20 cellular contexts compared by ENCODE assay signal in the genomic region with DNA sequence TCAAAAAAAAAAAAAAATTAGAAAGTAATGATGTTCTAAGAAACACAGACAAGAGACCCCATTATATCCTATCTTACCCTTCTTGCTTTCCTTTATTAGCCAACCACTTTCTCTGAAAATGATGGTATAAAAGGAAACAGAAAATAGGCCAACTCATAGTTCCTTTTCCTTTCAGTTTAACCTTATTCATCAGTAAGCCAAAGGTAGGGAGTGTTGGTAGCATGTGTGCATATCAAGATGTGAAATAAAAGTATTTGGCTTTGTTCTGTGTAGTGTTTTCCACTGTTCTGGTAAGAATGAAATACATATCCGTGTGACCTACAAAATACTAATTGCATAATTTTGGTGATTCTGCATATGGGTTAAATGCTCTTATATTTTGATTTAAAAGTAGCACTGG.
A peak's percentile ranks its signal among the peaks of the same experiment; 100 is the strongest.
DNase-seq lines count a peak whose midpoint lies in the region; ATAC-seq and TF ChIP-seq lines count a peak whose summit lies in the region.
"Had no signal": no experiment of that assay in that cellular context is flagged by ENCODE, and none has a peak within 500 bp of the region (broad histone marks: within the 10 kb centered on the region; RNA-seq: fewer than 3 reads in every experiment).

No MANE protein-coding gene starts in this region.

- no peak overlapping the region for H2AK5ac ChIP-seq in mesenchymal stem cell (ENCODE audit: low read length, severe bottlenecking)

- no peaks in the 10 kb centered on the region for H3K79me1 ChIP-seq in mesenchymal stem cell (replicated peaks; ENCODE audit: low read length, poor library complexity, severe bottlenecking)

- H3K4me1 Mint-ChIP-seq in activated T-helper 17 cell treated with anti-CD3 and anti-CD28 coated beads, Interleukin-2, amount 50 U/mL, for 72 hours, result peaks cover 6% of the 10 kb centered on the region
- H3K4me1 Mint-ChIP-seq in Calu3 (ENCODE audit: low read depth, unreplicated experiment), result peaks cover 15% of the 10 kb centered on the region
- peaks cover 5 to 21% (median 10%) of the 10 kb centered on the region in 7 donors for H3K4me1 Mint-ChIP-seq in naive thymus-derived CD4-positive, alpha-beta T cell
- H3K4me1 Mint-ChIP-seq: memory B cell had no signal

- H3K4me1 ChIP-seq in DND-41 (ENCODE audit: insufficient read depth, low read length), result peaks cover 26% of the 10 kb centered on the region
- peaks cover 1% of the 10 kb centered on the region for H3K4me1 ChIP-seq in mesenchymal stem cell (ENCODE audit: control insufficient read depth, insufficient read depth, low read depth, low read length)
- H3K4me1 ChIP-seq in naive thymus-derived CD4-positive, alpha-beta T cell (ENCODE audit: control insufficient read depth in 2 of 2, insufficient read depth in 2 of 2, low read length in 2 of 2), result no peaks in the 10 kb centered on the region
- H3K4me1 ChIP-seq: colonic mucosa had no signal

- H2BK12ac ChIP-seq in mesenchymal stem cell (ENCODE audit: low read length in 2 of 2), result no peak overlapping the region

- no peak overlapping the region for H3K18ac ChIP-seq in mesenchymal stem cell (ENCODE audit: low read depth in 1 of 2, low read length in 2 of 2)

- no peak overlapping the region for H2BK5ac ChIP-seq in mesenchymal stem cell (ENCODE audit: low read depth, low read length, poor library complexity, severe bottlenecking)

- no peak overlapping the region for H4K8ac ChIP-seq in mesenchymal stem cell (ENCODE audit: low read length)

- ATAC-seq in DND-41 (ENCODE audit: insufficient read depth, low read depth), result 0 out of 3 replicates have a peak, but pooled peaks have one; percentile 37
- ATAC-seq in activated T-helper 17 cell treated with anti-CD3 and anti-CD28 coated beads, Interleukin-2, amount 50 U/mL, for 72 hours (replicated peaks), result peak; percentile 50
- ATAC-seq in naive thymus-derived CD4-positive, alpha-beta T cell, result no peak
- ATAC-seq: GM12878, left cardiac atrium had no signal

- peak overlapping the region; percentile 74 for H3K4me3 Mint-ChIP-seq in activated T-helper 17 cell treated with anti-CD3 and anti-CD28 coated beads, Interleukin-2, amount 50 U/mL, for 72 hours
- no peak overlapping the region for H3K4me3 Mint-ChIP-seq in Calu3 (ENCODE audit: low read depth, unreplicated experiment)
- H3K4me3 Mint-ChIP-seq in naive thymus-derived CD4-positive, alpha-beta T cell, result peak overlapping the region in 1 of 10 donors; percentile 39
- H3K4me3 Mint-ChIP-seq: endodermal cell, memory B cell had no signal

- H3K27me3 Mint-ChIP-seq in activated T-helper 17 cell treated with anti-CD3 and anti-CD28 coated beads, Interleukin-2, amount 50 U/mL, for 72 hours, result no peaks in the 10 kb centered on the region
- H3K27me3 Mint-ChIP-seq in Calu3 (ENCODE audit: unreplicated experiment), result no peaks in the 10 kb centered on the region
- no peaks in the 10 kb centered on the region for H3K27me3 Mint-ChIP-seq in naive thymus-derived CD4-positive, alpha-beta T cell
- H3K27me3 Mint-ChIP-seq: memory B cell had no signal

- no peaks in the 10 kb centered on the region for H3K36me3 Mint-ChIP-seq in activated T-helper 17 cell treated with anti-CD3 and anti-CD28 coated beads, Interleukin-2, amount 50 U/mL, for 72 hours (ENCODE audit: low read depth)
- H3K36me3 Mint-ChIP-seq in Calu3 (ENCODE audit: insufficient read depth, unreplicated experiment), result peaks cover 5% of the 10 kb centered on the region
- peaks cover 0 to 4% (median 0%) of the 10 kb centered on the region in 5 donors for H3K36me3 Mint-ChIP-seq in naive thymus-derived CD4-positive, alpha-beta T cell
- H3K36me3 Mint-ChIP-seq: memory B cell had no signal

- H2BK15ac ChIP-seq in mesenchymal stem cell (ENCODE audit: low read depth, poor library complexity, severe bottlenecking), result no peak overlapping the region

- DNase-seq in NCI-H2107 treated with DMSO at 0.1 percent for 48 hours (lab: John Stamatoyannopoulos, UW; ENCODE audit: unreplicated experiment), result peak; percentile 42
- no peak for DNase-seq in NCI-H2107 (lab: John Stamatoyannopoulos, UW)
- DNase-seq in DND-41, result no peak
- DNase-seq in mesenchymal stem cell, result no peak
- DNase-seq in Calu3, result no peak
- no peak for DNase-seq in SIG-M5 (lab: John Stamatoyannopoulos, UW)
- DNase-seq in naive thymus-derived CD4-positive, alpha-beta T cell, result no peak
- DNase-seq: activated CD4-positive, alpha-beta T cell treated with anti-CD3 and anti-CD28 coated beads, Interleukin-2, amount 50 U/mL, for 4 hours; colonic mucosa; endodermal cell; left cardiac atrium; NCI-H1694 treated with DMSO at 0.1 percent for 48 hours; retina; SW 1271; trophoblast cell had no signal

- H3K23ac ChIP-seq in mesenchymal stem cell (ENCODE audit: low read length in 2 of 2), result no peak overlapping the region

- H3K4ac ChIP-seq in mesenchymal stem cell (ENCODE audit: low read depth in 1 of 2, low read length in 2 of 2), result no peak overlapping the region

- H3K14ac ChIP-seq in mesenchymal stem cell (ENCODE audit: low read length in 2 of 2), result no peak overlapping the region

- no peak overlapping the region for H3K4me3 ChIP-seq in DND-41 (ENCODE audit: low read depth in 1 of 2, low read length in 2 of 2)
- H3K4me3 ChIP-seq in mesenchymal stem cell (ENCODE audit: insufficient read depth in 1 of 2, low read depth in 1 of 2, low read length in 2 of 2), result no peak overlapping the region
- no peak overlapping the region for H3K4me3 ChIP-seq in naive thymus-derived CD4-positive, alpha-beta T cell (ENCODE audit: low read length)
- H3K4me3 ChIP-seq: colonic mucosa, GM12878 had no signal

- H3K9me3 ChIP-seq in DND-41 (ENCODE audit: insufficient read depth, low read length, severe bottlenecking) (no peaks in the 10 kb centered on the region), mesenchymal stem cell (ENCODE audit: control insufficient read depth, low read length) (no peaks in the 10 kb centered on the region)
- H3K9me3 ChIP-seq in naive thymus-derived CD4-positive, alpha-beta T cell (ENCODE audit: control insufficient read depth in 2 of 3, low read length in 3 of 3), result no peaks in the 10 kb centered on the region
- H3K9me3 ChIP-seq: colonic mucosa had no signal

- H3K36me3 ChIP-seq in DND-41 (ENCODE audit: insufficient read depth, low read length) (no peaks in the 10 kb centered on the region), mesenchymal stem cell (ENCODE audit: control insufficient read depth in 1 of 2, insufficient read depth in 2 of 2, low read depth in 1 of 2, low read length in 2 of 2) (no peaks in the 10 kb centered on the region)
- no peaks in the 10 kb centered on the region for H3K36me3 ChIP-seq in naive thymus-derived CD4-positive, alpha-beta T cell (ENCODE audit: control insufficient read depth in 2 of 3, insufficient read depth in 3 of 3, low read length in 3 of 3)
- H3K36me3 ChIP-seq: colonic mucosa had no signal

- no peak overlapping the region for H3K9ac ChIP-seq in DND-41 (ENCODE audit: low read depth, low read length)
- H3K9ac ChIP-seq in mesenchymal stem cell (ENCODE audit: low read length), result peak overlapping the region; percentile 68
- H3K9ac ChIP-seq: KMS-11 had no signal

- H3K79me2 ChIP-seq in DND-41 (ENCODE audit: insufficient read depth, low read length), result no peaks in the 10 kb centered on the region

- POLR2A ChIA-PET in naive thymus-derived CD4-positive, alpha-beta T cell (lab: Charles Lee), result no interaction called here

- H2AFZ ChIP-seq in DND-41 (ENCODE audit: low read depth, low read length), result no peak overlapping the region
- no peak overlapping the region for H2AFZ ChIP-seq in mesenchymal stem cell (ENCODE audit: low read depth, low read length)

- BruUV-seq in Calu3 (replicated peaks; lab: Mats Ljungman, UMichigan), result no TSS peak

- peak overlapping the region; percentile 70 for H3K27ac Mint-ChIP-seq in activated T-helper 17 cell treated with anti-CD3 and anti-CD28 coated beads, Interleukin-2, amount 50 U/mL, for 72 hours
- no peak overlapping the region for H3K27ac Mint-ChIP-seq in Calu3 (ENCODE audit: unreplicated experiment)
- peak overlapping the region in 1 of 9 donors; percentile 15 for H3K27ac Mint-ChIP-seq in naive thymus-derived CD4-positive, alpha-beta T cell
- H3K27ac Mint-ChIP-seq: memory B cell had no signal

- H3K27ac ChIP-seq in DND-41 (ENCODE audit: low read length), result no peak overlapping the region
- H3K27ac ChIP-seq in mesenchymal stem cell (ENCODE audit: low read length, poor library complexity, severe bottlenecking), result no peak overlapping the region
- H3K27ac ChIP-seq in naive thymus-derived CD4-positive, alpha-beta T cell (ENCODE audit: low read depth, low read length), result no peak overlapping the region
- H3K27ac ChIP-seq: 22Rv1, colonic mucosa, KMS-11 had no signal

- no peaks in the 10 kb centered on the region for H3K9me3 Mint-ChIP-seq in activated T-helper 17 cell treated with anti-CD3 and anti-CD28 coated beads, Interleukin-2, amount 50 U/mL, for 72 hours
- no peaks in the 10 kb centered on the region for H3K9me3 Mint-ChIP-seq in Calu3 (ENCODE audit: low read depth, unreplicated experiment)
- H3K9me3 Mint-ChIP-seq in naive thymus-derived CD4-positive, alpha-beta T cell, result peaks cover 0 to 8% (median 3%) of the 10 kb centered on the region in 11 donors
- H3K9me3 Mint-ChIP-seq: memory B cell had no signal

- no peak overlapping the region for H2BK120ac ChIP-seq in mesenchymal stem cell (ENCODE audit: low read depth, low read length)

- intact Hi-C loops in Calu3 (cut with micrococcal nuclease; ENCODE audit: unreplicated experiment), result no loop called here
- intact Hi-C loops in naive thymus-derived CD4-positive, alpha-beta T cell (cut with micrococcal nuclease), result no loop called here

- CTCF ChIA-PET in Calu3 (lab: Charles Lee), result no interaction called here
- CTCF ChIA-PET in naive thymus-derived CD4-positive, alpha-beta T cell (lab: Charles Lee), result no interaction called here

- H4K91ac ChIP-seq in mesenchymal stem cell (ENCODE audit: low read length), result no peak overlapping the region

- H3K27me3 ChIP-seq in DND-41 (ENCODE audit: insufficient read depth, low read length, poor library complexity), result no peaks in the 10 kb centered on the region
- H3K27me3 ChIP-seq in mesenchymal stem cell (ENCODE audit: control insufficient read depth in 1 of 2, insufficient read depth in 1 of 2, low read length in 2 of 2), result peaks cover 0 to 7% of the 10 kb centered on the region in 2 experiments
- H3K27me3 ChIP-seq in naive thymus-derived CD4-positive, alpha-beta T cell (ENCODE audit: control insufficient read depth in 2 of 2, insufficient read depth in 2 of 2, low read length in 2 of 2), result no peaks in the 10 kb centered on the region
- H3K27me3 ChIP-seq: colonic mucosa had no signal

- H3K4me2 ChIP-seq in DND-41 (ENCODE audit: insufficient read depth, low read length) (no peak overlapping the region), mesenchymal stem cell (ENCODE audit: low read length, poor library complexity, severe bottlenecking) (no peak overlapping the region)
- H3K4me2 ChIP-seq: KMS-11 had no signal

- no peaks in the 10 kb centered on the region for H4K20me1 ChIP-seq in DND-41 (ENCODE audit: insufficient read depth, low read length)

- no CpG with 5 or more reads among the region's 1 CpG for WGBS in mesenchymal stem cell

- TF ChIP-seq CTCF in DND-41 (IDR thresholded peaks at IDR 0.05; ENCODE audit: borderline replicate concordance, extremely low read depth, low read length, poor library complexity, severe bottlenecking) (no peak), Calu3 (IDR thresholded peaks at IDR 0.05; ENCODE audit: unreplicated experiment) (no peak)
